23 cellular contexts compared by ENCODE assay signal in genomic region chr3:129416408-129416807, GRCh38. TPM values are rescaled to one million over a fixed set of nuclear protein-coding genes. Genes with fewer than 3 reads are reported as not detected.
"Had no signal": no experiment of that assay in that cellular context is flagged by ENCODE, and none has a peak within 500 bp of the region (broad histone marks: within the 10 kb centered on the region; RNA-seq: fewer than 3 reads in every experiment).

No MANE protein-coding gene starts in this region.

- H3K27ac ChIP-seq: RWPE1 had no signal

- H3K9ac ChIP-seq: SK-N-SH had no signal

- H3K27me3 ChIP-seq: MG63 had no signal

- H3K4me2 ChIP-seq: SK-N-SH had no signal

- DNase-seq: Karpas-422, KG1, MG63, NCI-H1092, NCI-H1105 treated with DMSO at 0.1 percent for 48 hours, NCI-H1417 treated with DMSO at 0.1 percent for 48 hours, NCI-H146, NCI-H1694 treated with DMSO at 0.1 percent for 48 hours, NCI-H1930, NCI-H2081, NCI-H2107, NCI-H2227 treated with DMSO at 0.1 percent for 48 hours, NCI-H510A, NCI-H524 treated with DMSO at 0.1 percent for 48 hours, NCI-H69, NCI-H774, PC-3, SHP77, SK-N-SH, T-helper 1 cell had no signal

- H3K4me3 ChIP-seq: MG63 had no signal

- H3K9me3 ChIP-seq: SK-N-SH had no signal

- ATAC-seq: Panc1, PC-3 had no signal

- H3K36me3 ChIP-seq: MG63 had no signal

RNA-seq across cellular contexts. Expression of gene EFCAB12, which starts 12.0 kb away (rescaled TPM):
- total RNA-seq: HT1080 had no signal
